ENCODE assay signal across 18 cellular contexts in the genomic region with DNA sequence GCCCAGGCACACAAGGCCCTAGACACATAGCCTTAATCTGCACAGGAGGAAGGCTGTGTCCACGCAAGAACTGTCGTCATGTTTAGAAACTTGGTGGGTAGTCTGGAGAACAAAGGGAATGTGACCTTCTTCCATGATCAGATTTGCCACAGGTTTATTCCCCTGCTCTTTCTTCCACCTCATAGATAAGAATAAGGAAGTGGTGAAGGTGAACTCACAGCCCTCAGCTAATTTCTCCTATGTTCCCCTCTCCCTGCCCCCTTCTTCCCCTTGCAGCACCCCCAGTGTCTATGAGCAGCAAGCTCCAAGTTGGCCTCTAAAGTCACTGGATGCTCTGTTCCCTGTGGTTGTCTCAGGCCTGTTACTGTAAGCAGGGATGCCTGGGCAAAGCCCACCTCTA. TPM values are rescaled to one million over a fixed set of nuclear protein-coding genes. Genes with fewer than 3 reads are reported as not detected.
DNase-seq lines count a peak whose midpoint lies in the region; ATAC-seq, FAIRE-seq and TF ChIP-seq lines count a peak whose summit lies in the region.
"Had no signal": no experiment of that assay in that cellular context is flagged by ENCODE, and none has a peak within 500 bp of the region (broad histone marks: within the 10 kb centered on the region; RNA-seq: fewer than 3 reads in every experiment).

No MANE protein-coding gene starts in this region.

- H4K20me1 ChIP-seq in K562 (replicated peaks; ENCODE audit: control insufficient read depth, insufficient read depth, low read length): no peaks in the 10 kb centered on the region

- no peak overlapping the region for H3K4me2 ChIP-seq in K562 (ENCODE audit: insufficient read depth, low read length)

- TF ChIP-seq EP300 in K562 (IDR thresholded peaks at IDR 0.05; ENCODE audit: low read length): no peak
- TF ChIP-seq EP300 in sigmoid colon (IDR thresholded peaks at IDR 0.05): no peak

- no peak overlapping the region for H3K4me3 ChIP-seq in NB4 (ENCODE audit: low read depth, low read length)
- H3K4me3 ChIP-seq in K562: no peak overlapping the region
- H3K4me3 ChIP-seq in sigmoid colon: no peak overlapping the region
- H3K4me3 ChIP-seq in body of pancreas: no peak overlapping the region
- H3K4me3 ChIP-seq: GM12878, GM23248 had no signal

- no TSS peak for BruUV-seq in K562 (replicated peaks; lab: Mats Ljungman, UMichigan)

- no peak for TF ChIP-seq CTCF in NB4 (IDR thresholded peaks at IDR 0.05; ENCODE audit: low read depth, low read length)
- TF ChIP-seq CTCF in K562 (IDR thresholded peaks at IDR 0.05 in 2 of 3, conservative IDR thresholded peaks at IDR 0.05 in 1 of 3; ENCODE audit: insufficient read depth in 2 of 3, low read depth in 1 of 3, low read length in 3 of 3): no peak
- TF ChIP-seq CTCF in sigmoid colon (IDR thresholded peaks at IDR 0.05): no peak
- TF ChIP-seq CTCF in body of pancreas (IDR thresholded peaks at IDR 0.05): no peak

- in situ Hi-C loops in KBM-7 (cut with MboI; ENCODE audit: low pct_unique_long_range_greater_than_20kb, low sequenced_read_pairs): no loop called here
- in situ Hi-C loops in K562 (cut with MboI): no loop called here

- H2AFZ ChIP-seq in K562 (ENCODE audit: low read depth, low read length): peak overlapping the region; percentile 68
- H2AFZ ChIP-seq: GM23248 had no signal

- POLR2A ChIA-PET in K562 (lab: Yijun Ruan, JAX): interaction anchor here (0.6 to 1.4 kb wide), 3 partner anchors 12 to 22 kb away, joined by 3 read pairs; no protein-coding TSS in a partner anchor

- H3K9me1 ChIP-seq in K562 (ENCODE audit: control insufficient read depth, insufficient read depth, low read length): no peaks in the 10 kb centered on the region

- intact Hi-C loops in K562 (cut with micrococcal nuclease): no loop called here
- intact Hi-C loops in sigmoid colon (cut with DNase I): no loop called here
- intact Hi-C loops in body of pancreas (cut with DNase I): no loop called here

- H3K27me3 ChIP-seq in K562 (ENCODE audit: control insufficient read depth in 2 of 2, insufficient read depth in 2 of 2, low read length in 2 of 2): no peaks in the 10 kb centered on the region
- no peaks in the 10 kb centered on the region for H3K27me3 ChIP-seq in sigmoid colon
- H3K27me3 ChIP-seq in body of pancreas: no peaks in the 10 kb centered on the region

- no peaks in the 10 kb centered on the region for H3K36me3 ChIP-seq in K562 (ENCODE audit: control insufficient read depth, insufficient read depth, low read length)
- no peaks in the 10 kb centered on the region for H3K36me3 ChIP-seq in sigmoid colon
- H3K36me3 ChIP-seq in body of pancreas (replicated peaks in 1 of 2; ENCODE audit: insufficient read depth in 1 of 2, low read depth in 2 of 2): no peaks in the 10 kb centered on the region

- H3K9me3 ChIP-seq in K562 (replicated peaks; ENCODE audit: control insufficient read depth, insufficient read depth, low read depth, low read length) (no peaks in the 10 kb centered on the region), sigmoid colon (no peaks in the 10 kb centered on the region), body of pancreas (no peaks in the 10 kb centered on the region)
- H3K9me3 ChIP-seq: Caco-2 had no signal

- H3K79me2 ChIP-seq in K562 (ENCODE audit: control insufficient read depth, insufficient read depth, low read length): no peaks in the 10 kb centered on the region

- 8% methylated on average over 2 of the region's 2 CpGs for WGBS in K562 (ENCODE audit: insufficient coverage, low coverage, missing lambda C conversion rate)
- WGBS in sigmoid colon, 2 donors: 98 to 100% methylated on average over 2 of the region's 2 CpGs
- WGBS in body of pancreas, 2 donors: 80 to 100% methylated on average over 2 of the region's 2 CpGs

- no peak for FAIRE-seq in K562 (lab: Jason Lieb, UNC)
- FAIRE-seq: G401.6, GM12878, GM18507 had no signal

- ATAC-seq in K562: no peak
- no peak for ATAC-seq in body of pancreas
- no peak for ATAC-seq in GM21723 (IDR thresholded peaks at IDR 0.05; ENCODE audit: unreplicated experiment)
- ATAC-seq: GM12878 had no signal

- no peak overlapping the region for H3K27ac ChIP-seq in K562 (ENCODE audit: extremely low read depth, low read depth, low read length)
- H3K27ac ChIP-seq in sigmoid colon: no peak overlapping the region
- no peak overlapping the region for H3K27ac ChIP-seq in body of pancreas
- H3K27ac ChIP-seq: GM23248 had no signal

- H3K4me1 ChIP-seq in K562 (replicated peaks in 1 of 2; ENCODE audit: control insufficient read depth in 2 of 2, insufficient read depth in 2 of 2, low read length in 2 of 2) (peaks cover 0 to 4% of the 10 kb centered on the region in 2 experiments; a peak in 3 of 5 replicates), sigmoid colon (no peaks in the 10 kb centered on the region), body of pancreas (no peaks in the 10 kb centered on the region)
- H3K4me1 ChIP-seq: Caco-2 had no signal

- H3K9ac ChIP-seq in K562 (ENCODE audit: insufficient read depth in 1 of 2, low read depth in 2 of 2, low read length in 2 of 2): no peak overlapping the region
- H3K9ac ChIP-seq: GM23248 had no signal

- TF ChIP-seq RAD21 in K562 (CRISPR knock-in tag; conservative IDR thresholded peaks at IDR 0.05 in 1 of 2, IDR thresholded peaks at IDR 0.05 in 1 of 2): no peak

- DNase-seq in SKM-1 treated with dmso at 0.1 percent for 144 hours (lab: John Stamatoyannopoulos, UW; ENCODE audit: unreplicated experiment): peak; percentile 39
- DNase-seq in SKM-1 (lab: John Stamatoyannopoulos, UW; ENCODE audit: unreplicated experiment): no peak
- DNase-seq in KBM-7: peak; percentile 63
- DNase-seq in NB4 (ENCODE audit: low read depth): peak; percentile 14
- DNase-seq in K562 (ENCODE audit: extremely low read depth in 1 of 4, low spot score in 3 of 4): no peak
- no peak for DNase-seq in sigmoid colon
- no peak for DNase-seq in body of pancreas
- DNase-seq: C1 segment of cervical spinal cord; Caco-2; CD4-positive, alpha-beta memory T cell; DMS153; DND-41; H7 had no signal

- CTCF ChIA-PET in K562 (lab: Yijun Ruan, JAX; ENCODE audit: low intra/inter-chr PET ratio): no interaction called here

- TF ChIP-seq POLR2A in NB4 (IDR thresholded peaks at IDR 0.05; ENCODE audit: extremely low read depth, insufficient read length) (no peak), K562 (conservative IDR thresholded peaks at IDR 0.05) (no peak), sigmoid colon (IDR thresholded peaks at IDR 0.05) (no peak), body of pancreas (IDR thresholded peaks at IDR 0.05) (no peak)

TF ChIP-seq in K562, 482 proteins besides CTCF, POLR2A, EP300 and RAD21:
- peak; percentile 61 for TF ChIP-seq SPI1 (IDR thresholded peaks at IDR 0.05; ENCODE audit: borderline replicate concordance, low read depth, low read length)
- no peak for TF ChIP-seq ARID2 (IDR thresholded peaks at IDR 0.05)

RNA-seq across cellular contexts. Expression of gene LAS1L, which starts 39.8 kb away (rescaled TPM):
- total RNA-seq in K562 (2011; cell fraction: chromatin; rRNA removed; ENCODE audit: low replicate concordance): 71.6 and 91.0 TPM in 2 replicates
- 40.7 and 43.7 TPM in 2 replicates for total RNA-seq in K562 (2011; cell fraction: nucleolus; rRNA removed)
- total RNA-seq in K562 (2011; cell fraction: nucleoplasm; rRNA removed): 75.2 and 145 TPM in 2 replicates
- total RNA-seq in K562 (2014; rRNA removed) (86.4 and 94.9 TPM in 2 replicates), K562 (2014; rRNA removed; fragmentation: Illumina TruSeq; extraction: Trizol) (62.6 and 67.1 TPM in 2 replicates), K562 (2015; rRNA removed; fragmentation: Illumina TruSeq; extraction: Trizol) (77.4 and 80.1 TPM in 2 replicates), K562 (2021) (87.7 and 92.6 TPM in 2 replicates), sigmoid colon (10 to 100 TPM; 20.9 to 22.2 (median 21.3) TPM), body of pancreas (10 to 100 TPM in 1 of 2 donors, 1 to 10 TPM in 1; 9.9 to 12.7 TPM)
- polyA plus RNA-seq in K562 (2011; rRNA removed) (74.3 and 85.4 TPM in 2 replicates), K562 (2014; fragmentation: Illumina TruSeq; extraction: Trizol) (106 and 112 TPM in 2 replicates), K562 (2014; fragmentation: Nextera tagmentation; extraction: Ambion mirVana) (100 to 1,000 TPM in 1 of 2 experiments, 10 to 100 TPM in 1; 43.3 to 116 TPM), K562 (2014; rRNA removed) (105 and 119 TPM in 2 replicates), sigmoid colon (10 to 100 TPM in 2 of 3 donors, 1 to 10 TPM in 1; 7.6 to 23.9 (median 10.2) TPM)
- 72.9 and 84.1 TPM in 2 replicates for polyA plus RNA-seq in K562 (2011; cell fraction: cytosol; rRNA removed)
- 122 and 134 TPM in 2 replicates for polyA plus RNA-seq in K562 (2011; cell fraction: nucleus; rRNA removed)
- 50.6 and 69.1 TPM in 2 replicates for polyA plus RNA-seq in K562 (2012)
- polyA minus RNA-seq in K562 (2011; rRNA and poly(A)+ RNA removed): 53.6 and 74.7 TPM in 2 replicates
- 34.1 and 34.2 TPM in 2 replicates for polyA minus RNA-seq in K562 (2011; cell fraction: cytosol; rRNA and poly(A)+ RNA removed)
- 20.9 and 26.9 TPM in 2 replicates for polyA minus RNA-seq in K562 (2011; cell fraction: nucleus; rRNA and poly(A)+ RNA removed)

Comparison
In these comparisons a context has a peak if more than half of its experiments do, and no peak if none do; other contexts are left out.
1. DNase-seq: peak in SKM-1 treated with dmso at 0.1 percent for 144 hours (single experiment), KBM-7 (single experiment) and NB4 (single experiment); none in SKM-1 (single experiment), K562 (0 of 4), sigmoid colon (single experiment) and body of pancreas (0 of 4).